ENCODE assay signal across 1 cellular context in the genomic region with DNA sequence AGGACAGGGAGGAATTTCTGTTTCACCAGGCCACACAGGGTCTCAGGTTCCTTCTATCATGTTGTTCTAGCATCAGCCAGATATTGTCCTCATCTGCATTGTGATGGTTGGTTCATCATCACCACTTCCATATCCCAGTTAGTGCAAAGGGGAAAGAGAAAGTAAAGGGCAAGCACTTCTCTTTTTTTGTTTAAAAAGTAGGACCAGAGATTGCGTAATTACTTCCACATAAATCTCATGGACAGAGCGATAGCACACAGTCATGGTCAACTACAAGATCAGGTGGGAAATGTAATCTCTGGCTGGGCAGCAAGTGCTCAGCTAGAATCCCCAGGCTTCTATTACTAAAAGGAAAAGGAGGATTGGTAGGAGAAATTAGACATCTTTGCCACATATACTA.
TF ChIP-seq lines count a peak whose summit lies in the region.

No MANE protein-coding gene starts in this region.

TF ChIP-seq in K562, 482 proteins besides CTCF, POLR2A, EP300 and RAD21 (continued from another document):
- TF ChIP-seq, protein P1, sequence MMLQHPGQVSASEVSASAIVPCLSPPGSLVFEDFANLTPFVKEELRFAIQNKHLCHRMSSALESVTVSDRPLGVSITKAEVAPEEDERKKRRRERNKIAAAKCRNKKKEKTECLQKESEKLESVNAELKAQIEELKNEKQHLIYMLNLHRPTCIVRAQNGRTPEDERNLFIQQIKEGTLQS (IDR thresholded peaks at IDR 0.05) = peak; percentile 66
- TF ChIP-seq, protein P1 (CRISPR knock-in tag; conservative IDR thresholded peaks at IDR 0.05) = no peak
- TF ChIP-seq NFIX (CRISPR knock-in tag; IDR thresholded peaks at IDR 0.05; ENCODE audit: low read depth) (no peak), NR4A1 (CRISPR knock-in tag; IDR thresholded peaks at IDR 0.05) (no peak), NR4A1 (tag; IDR thresholded peaks at IDR 0.05) (no peak), CTBP1 (IDR thresholded peaks at IDR 0.05; ENCODE audit: borderline replicate concordance) (peak; percentile 57; the same call in 1 of the 2 replicates), KDM4B (IDR thresholded peaks at IDR 0.05; ENCODE audit: borderline replicate concordance in 2 of 2, low read depth in 1 of 2) (no peak), ATF7 (IDR thresholded peaks at IDR 0.05) (peak; percentile 70), CEBPB (tag; IDR thresholded peaks at IDR 0.05) (peak; percentile 99), NFE2 (IDR thresholded peaks at IDR 0.05; ENCODE audit: low read depth) (peak; percentile 48; the same call in 1 of the 2 replicates), SPI1 (IDR thresholded peaks at IDR 0.05; ENCODE audit: borderline replicate concordance, low read depth, low read length) (peak; percentile 80; the same call in 1 of the 2 replicates)
- TF ChIP-seq, protein P2, sequence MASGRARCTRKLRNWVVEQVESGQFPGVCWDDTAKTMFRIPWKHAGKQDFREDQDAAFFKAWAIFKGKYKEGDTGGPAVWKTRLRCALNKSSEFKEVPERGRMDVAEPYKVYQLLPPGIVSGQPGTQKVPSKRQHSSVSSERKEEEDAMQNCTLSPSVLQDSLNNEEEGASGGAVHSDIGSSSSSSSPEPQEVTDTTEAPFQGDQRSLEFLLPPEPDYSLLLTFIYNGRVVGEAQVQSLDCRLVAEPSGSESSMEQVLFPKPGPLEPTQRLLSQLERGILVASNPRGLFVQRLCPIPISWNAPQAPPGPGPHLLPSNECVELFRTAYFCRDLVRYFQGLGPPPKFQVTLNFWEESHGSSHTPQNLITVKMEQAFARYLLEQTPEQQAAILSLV (tag; IDR thresholded peaks at IDR 0.05) = 0 out of 2 replicates have a peak, but pooled peaks have one; percentile 35
